Comparison of ENCODE assay signal across 8 cellular contexts in genomic region chr14:21102472-21103164, GRCh38. TPM values are rescaled to one million over a fixed set of nuclear protein-coding genes. Genes with fewer than 3 reads are reported as not detected.
DNase-seq lines count a peak whose midpoint lies in the region; ATAC-seq and TF ChIP-seq lines count a peak whose summit lies in the region.

No MANE protein-coding gene starts in this region.

- no peaks in the 10 kb centered on the region for H3K27me3 ChIP-seq in CD8-positive, alpha-beta T cell (ENCODE audit: insufficient read depth, low read length)
- no peaks in the 10 kb centered on the region for H3K27me3 ChIP-seq in brain microvascular endothelial cell (replicated peaks)
- no peaks in the 10 kb centered on the region for H3K27me3 ChIP-seq in muscle layer of duodenum (ENCODE audit: low read depth, low read length)

- ATAC-seq in CD8-positive, alpha-beta T cell = no peak
- no peak for ATAC-seq in activated CD4-positive, CD25-positive, alpha-beta regulatory T cell treated with anti-CD3 and anti-CD28 coated beads, Interleukin-2, amount 50 U/mL, for 24 hours

- POLR2A ChIA-PET in CD8-positive, alpha-beta T cell (lab: Charles Lee) = interaction anchor here (0.6 to 3.8 kb wide), 7 partner anchors 10 to 1687 kb away, joined by 6 to 26 read pairs (median 14); partner anchors contain the start of gene ARHGEF40

- intact Hi-C loops in CD8-positive, alpha-beta T cell (cut with DNase I, micrococcal nuclease) = loop anchor here (1.0 to 10.0 kb wide), 10 partner anchors 77 to 1485 kb away; partner anchors contain the start of genes DAD1 (in 1 of the 2), HNRNPC (in 1 of the 2), METTL17 (in 1 of the 2) and NDRG2 (in 1 of the 2)

- TF ChIP-seq CTCF in CD8-positive, alpha-beta T cell (IDR thresholded peaks at IDR 0.05) = no peak
- TF ChIP-seq CTCF in brain microvascular endothelial cell (IDR thresholded peaks at IDR 0.05; ENCODE audit: low read depth, low read length, missing control alignments) = no peak

- in situ Hi-C loops in brain microvascular endothelial cell (cut with HindIII; ENCODE audit: low pct_ligation_motif_present, low sequenced_read_pairs) = no loop called here

- H3K27ac Mint-ChIP-seq in CD8-positive, alpha-beta T cell = no peak overlapping the region

- no peaks in the 10 kb centered on the region for H3K9me3 Mint-ChIP-seq in CD8-positive, alpha-beta T cell

- H3K4me3 Mint-ChIP-seq in CD8-positive, alpha-beta T cell = peak overlapping the region; percentile 91

- no peaks in the 10 kb centered on the region for H3K9me3 ChIP-seq in CD8-positive, alpha-beta T cell (ENCODE audit: low read length)
- H3K9me3 ChIP-seq in muscle layer of duodenum (ENCODE audit: control insufficient read depth in 1 of 2, low read length in 2 of 2) = no peaks in the 10 kb centered on the region

- H3K4me1 Mint-ChIP-seq in CD8-positive, alpha-beta T cell (ENCODE audit: low read depth) = peaks cover 25% of the 10 kb centered on the region

- H3K4me1 ChIP-seq in CD8-positive, alpha-beta T cell (ENCODE audit: insufficient read depth, low read length) = peaks cover 24% of the 10 kb centered on the region
- peaks cover 23 to 49% of the 10 kb centered on the region in 2 donors for H3K4me1 ChIP-seq in muscle layer of duodenum (ENCODE audit: control insufficient read depth in 1 of 2, insufficient read depth in 2 of 2, low read length in 2 of 2)

- H3K36me3 Mint-ChIP-seq in CD8-positive, alpha-beta T cell = peaks cover 3% of the 10 kb centered on the region

- no peaks in the 10 kb centered on the region for H3K27me3 Mint-ChIP-seq in CD8-positive, alpha-beta T cell (ENCODE audit: low read depth)

- no peak overlapping the region for H3K4me3 ChIP-seq in CD8-positive, alpha-beta T cell (ENCODE audit: low read depth, low read length)
- H3K4me3 ChIP-seq in brain microvascular endothelial cell (ENCODE audit: low read depth, low read length) = peak overlapping the region; percentile 73
- H3K4me3 ChIP-seq in muscle layer of duodenum (ENCODE audit: low read depth in 1 of 2, low read length in 2 of 2) = peak overlapping the region; percentile 71 to 73

- H3K36me3 ChIP-seq in CD8-positive, alpha-beta T cell (ENCODE audit: insufficient read depth, low read length) = no peaks in the 10 kb centered on the region
- H3K36me3 ChIP-seq in brain microvascular endothelial cell (replicated peaks) = no peaks in the 10 kb centered on the region
- H3K36me3 ChIP-seq in muscle layer of duodenum (ENCODE audit: control insufficient read depth in 1 of 2, insufficient read depth in 2 of 2, low read length in 2 of 2) = no peaks in the 10 kb centered on the region

- H3K27ac ChIP-seq in CD8-positive, alpha-beta T cell (ENCODE audit: low read depth, low read length) = no peak overlapping the region
- H3K27ac ChIP-seq in brain microvascular endothelial cell (no peak overlapping the region), muscle layer of duodenum (ENCODE audit: low read length) (peak overlapping the region; percentile 92)

- CTCF ChIA-PET in CD8-positive, alpha-beta T cell (lab: Charles Lee) = interaction anchor here (1.0 to 11.8 kb wide), 10 partner anchors 8 to 105 kb away, joined by 3 to 336 read pairs (median 34); partner anchors contain the start of genes ARHGEF40 and SLC39A2

- no peak for DNase-seq in CD8-positive, alpha-beta T cell
- DNase-seq in HuH-7.5 (ENCODE audit: low spot score) (peak; percentile 54), brain microvascular endothelial cell (no peak), NCI-H2029 treated with DMSO at 0.1 percent for 48 hours (lab: John Stamatoyannopoulos, UW) (no peak), NCI-H1436 treated with DMSO at 0.1 percent for 48 hours (lab: John Stamatoyannopoulos, UW) (no peak)
- no peak for DNase-seq in activated effector memory CD4-positive, alpha-beta T cell treated with Interleukin-2 at 50 U/mL for 16 hours

RNA-seq across cellular contexts. Expression of gene TMEM253, which starts 1.8 kb away (rescaled TPM):
- not detected for total RNA-seq in CD8-positive, alpha-beta T cell

RNA-seq across cellular contexts. Expression of gene ZNF219, which starts 4.2 kb away (rescaled TPM):
- total RNA-seq in CD8-positive, alpha-beta T cell = 1 to 10 TPM; 6.8 to 7.4 TPM

RNA-seq across cellular contexts. Expression of gene ARHGEF40, which starts 32.5 kb away (rescaled TPM):
- under 1 TPM; 0.76 to 0.92 TPM for total RNA-seq in CD8-positive, alpha-beta T cell

RNA-seq across cellular contexts. Expression of gene RNASE8, which starts 45.0 kb away (rescaled TPM):
- total RNA-seq in CD8-positive, alpha-beta T cell = not detected

RNA-seq across cellular contexts. Expression of gene OR5AU1, which starts 53.2 kb away (rescaled TPM):
- not detected for total RNA-seq in CD8-positive, alpha-beta T cell
